20 cellular contexts compared by ENCODE assay signal in genomic region chr4:6612961-6613675, GRCh38.
"Had no signal": no experiment of that assay in that cellular context is flagged by ENCODE, and none has a peak within 500 bp of the region (broad histone marks: within the 10 kb centered on the region; RNA-seq: fewer than 3 reads in every experiment).

No MANE protein-coding gene starts in this region.

- H3K4me3 Mint-ChIP-seq: activated CD8-positive, alpha-beta memory T cell treated with anti-CD3 and anti-CD28 coated beads, Interleukin-2, amount 10 ng/mL, durations not matched to agents 7 days and 5 days had no signal

- DNase-seq: activated CD4-positive, alpha-beta T cell treated with anti-CD3 and anti-CD28 coated beads for 1 hour; activated CD4-positive, alpha-beta T cell treated with anti-CD3 and anti-CD28 coated beads, Interleukin-2, amount 50 U/mL, for 48 hours; activated CD8-positive, alpha-beta memory T cell treated with anti-CD3 and anti-CD28 coated beads, Interleukin-2, amount 10 ng/mL, durations not matched to agents 7 days and 5 days; activated naive CD4-positive, alpha-beta T cell treated with Interleukin-2 at 50 U/mL for 16 hours; anterior cingulate cortex; brain microvascular endothelial cell; central memory CD4-positive, alpha-beta T cell; colonic mucosa; foreskin keratinocyte; glutamatergic neuron; left lung; ovary; psoas muscle; right cardiac atrium; T-helper 2 cell; upper lobe of left lung had no signal

- H3K9me3 ChIP-seq: colonic mucosa, left lung, psoas muscle, thoracic aorta, upper lobe of left lung had no signal

- H3K9me3 Mint-ChIP-seq: activated T-helper 2 cell treated with anti-CD3 and anti-CD28 coated beads, Interferon-gamma antibody, Interleukin-2, Interleukin-4, amounts not matched to agents 10 μg/mL and 5 μg/mL and 100 μg/mL, durations not matched to agents 14 hours and 24 hours and 36 hours had no signal

- H3K4me3 ChIP-seq: colonic mucosa, left lung, ovary, psoas muscle, skin epidermis, thoracic aorta, upper lobe of left lung had no signal

- H3K27me3 Mint-ChIP-seq: activated CD8-positive, alpha-beta memory T cell treated with anti-CD3 and anti-CD28 coated beads, Interleukin-2, amount 10 ng/mL, durations not matched to agents 7 days and 5 days had no signal

- H3K27me3 ChIP-seq: brain microvascular endothelial cell, colonic mucosa, foreskin keratinocyte, left lung, ovary, upper lobe of left lung had no signal

- H3K4me1 ChIP-seq: colonic mucosa, foreskin keratinocyte, left lung, psoas muscle, upper lobe of left lung had no signal

- H3K27ac Mint-ChIP-seq: activated CD8-positive, alpha-beta memory T cell treated with anti-CD3 and anti-CD28 coated beads, Interleukin-2, amount 10 ng/mL, durations not matched to agents 7 days and 5 days; activated T-helper 2 cell treated with anti-CD3 and anti-CD28 coated beads, Interferon-gamma antibody, Interleukin-2, Interleukin-4, amounts not matched to agents 10 μg/mL and 5 μg/mL and 100 μg/mL, durations not matched to agents 14 hours and 24 hours and 36 hours had no signal

- H3K27ac ChIP-seq: brain microvascular endothelial cell, colonic mucosa, foreskin keratinocyte, left lung, ovary, psoas muscle, skin epidermis, thoracic aorta, upper lobe of left lung, VCaP had no signal

- ATAC-seq: activated CD8-positive, alpha-beta memory T cell treated with anti-CD3 and anti-CD28 coated beads, Interleukin-2, amount 10 ng/mL, durations not matched to agents 7 days and 5 days; foreskin keratinocyte; left lung; right cardiac atrium had no signal

- H3K36me3 ChIP-seq: ovary had no signal
